Comparison of ENCODE assay signal across 17 cellular contexts in the genomic region with DNA sequence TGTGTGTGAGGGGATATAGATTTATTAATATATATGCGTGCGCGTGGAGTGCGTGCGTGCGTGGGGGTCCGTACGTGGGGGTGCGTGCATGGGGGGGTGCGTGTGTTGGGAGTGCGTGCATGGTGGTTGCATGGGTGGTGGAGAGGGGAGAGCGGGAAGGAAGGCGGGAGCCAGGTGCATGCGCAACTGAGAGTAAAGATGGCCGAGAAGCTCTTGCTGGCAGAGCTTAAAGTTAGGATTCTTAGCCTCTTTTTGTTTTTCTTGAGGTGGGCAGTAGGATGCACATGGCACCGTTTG. TPM values are rescaled to one million over a fixed set of nuclear protein-coding genes. Genes with fewer than 3 reads are reported as not detected.
A peak's percentile ranks its signal among the peaks of the same experiment; 100 is the strongest.
DNase-seq lines count a peak whose midpoint lies in the region; ATAC-seq and TF ChIP-seq lines count a peak whose summit lies in the region.
"Had no signal": no experiment of that assay in that cellular context is flagged by ENCODE, and none has a peak within 500 bp of the region (broad histone marks: within the 10 kb centered on the region; RNA-seq: fewer than 3 reads in every experiment).

No MANE protein-coding gene starts in this region.

- peaks cover 0 to 2% of the 10 kb centered on the region in 2 donors for H3K9me3 Mint-ChIP-seq in activated T-cell treated with anti-CD3 and anti-CD28 coated beads, Interleukin-2, amount 50 U/mL, for 72 hours

- TF ChIP-seq CTCF in choroid plexus epithelial cell (conservative IDR thresholded peaks at IDR 0.05; ENCODE audit: low read depth, low read length) (no peak), suprapubic skin (IDR thresholded peaks at IDR 0.05) (no peak)

- no peaks in the 10 kb centered on the region for H3K27me3 ChIP-seq in suprapubic skin

- no peak overlapping the region for H3K27ac ChIP-seq in suprapubic skin
- H3K27ac ChIP-seq: stomach had no signal

- peak overlapping the region; percentile 33 to 48 for H3K4me3 Mint-ChIP-seq in activated T-cell treated with anti-CD3 and anti-CD28 coated beads, Interleukin-2, amount 50 U/mL, for 72 hours

- no peaks in the 10 kb centered on the region for H3K4me1 ChIP-seq in suprapubic skin

- peak overlapping the region; percentile 46 for H3K4me3 ChIP-seq in choroid plexus epithelial cell (ENCODE audit: low read depth, low read length)
- H3K4me3 ChIP-seq in suprapubic skin, result peak overlapping the region; percentile 34
- H3K4me3 ChIP-seq: lung had no signal

- no peak for TF ChIP-seq POLR2A in suprapubic skin (IDR thresholded peaks at IDR 0.05)

- no peak for DNase-seq in activated T-cell treated with anti-CD3 and anti-CD28 coated beads, Interleukin-2, amount 50 U/mL, for 72 hours
- DNase-seq in activated T-cell treated with anti-CD3 and anti-CD28 coated beads, Interleukin-2, amount 50 U/mL, for 1 hour, result no peak
- DNase-seq in choroid plexus epithelial cell (ENCODE audit: low read depth) (no peak), iPS-NIHi7 (ENCODE audit: extremely low spot score) (peak; percentile 26), suprapubic skin (ENCODE audit: low spot score in 2 of 2) (no peak), T-helper 9 cell (no peak), NCI-H446 treated with DMSO at 0.1 percent for 48 hours (lab: John Stamatoyannopoulos, UW) (no peak)
- DNase-seq: activated CD8-positive, alpha-beta memory T cell treated with anti-CD3 and anti-CD28 coated beads, Interleukin-2, amount 50 U/mL, for 48 hours; erythroblast; hippocampal formation; KBM-7; NCI-H1436; OCI-M1; stomach had no signal

- ATAC-seq in activated T-cell treated with anti-CD3 and anti-CD28 coated beads, Interleukin-2, amount 50 U/mL, for 72 hours (replicated peaks in 1 of 2), result no peak
- ATAC-seq in HG02981 (IDR thresholded peaks at IDR 0.05; ENCODE audit: unreplicated experiment), result no peak

- H3K4me1 Mint-ChIP-seq in activated T-cell treated with anti-CD3 and anti-CD28 coated beads, Interleukin-2, amount 50 U/mL, for 72 hours (ENCODE audit: low read depth), result no peaks in the 10 kb centered on the region

- TF ChIP-seq EP300 in suprapubic skin (IDR thresholded peaks at IDR 0.05), result no peak

- no peaks in the 10 kb centered on the region for H3K36me3 ChIP-seq in suprapubic skin
- H3K36me3 ChIP-seq: stomach had no signal

- H3K9me3 ChIP-seq in suprapubic skin, result no peaks in the 10 kb centered on the region
- H3K9me3 ChIP-seq: stomach had no signal

- 60% methylated on average over 16 of the region's 16 CpGs for WGBS in suprapubic skin

- H3K27ac Mint-ChIP-seq in activated T-cell treated with anti-CD3 and anti-CD28 coated beads, Interleukin-2, amount 50 U/mL, for 72 hours, result no peak overlapping the region

- peaks cover 52% of the 10 kb centered on the region for H3K27me3 Mint-ChIP-seq in activated T-cell treated with anti-CD3 and anti-CD28 coated beads, Interleukin-2, amount 50 U/mL, for 72 hours (ENCODE audit: low read depth)

- H3K36me3 Mint-ChIP-seq in activated T-cell treated with anti-CD3 and anti-CD28 coated beads, Interleukin-2, amount 50 U/mL, for 72 hours (ENCODE audit: insufficient read depth in 2 of 2), result peaks cover 0 to 3% of the 10 kb centered on the region in 2 donors

RNA-seq across cellular contexts. Expression of gene TEX13B, which starts 45.8 kb away (rescaled TPM):
- total RNA-seq in activated T-cell treated with anti-CD3 and anti-CD28 coated beads, Interleukin-2, amount 50 U/mL, for 72 hours, result not detected
- total RNA-seq in suprapubic skin, result not detected
- total RNA-seq: lung, skeletal muscle tissue, stomach had no signal
